Comparison of ENCODE assay signal across 21 cellular contexts in genomic region chr9:135920973-135921585, GRCh38. TPM values are rescaled to one million over a fixed set of nuclear protein-coding genes. Genes with fewer than 3 reads are reported as not detected.
A peak's percentile ranks its signal among the peaks of the same experiment; 100 is the strongest.
DNase-seq lines count a peak whose midpoint lies in the region; ATAC-seq and TF ChIP-seq lines count a peak whose summit lies in the region.
"Had no signal": no experiment of that assay in that cellular context is flagged by ENCODE, and none has a peak within 500 bp of the region (broad histone marks: within the 10 kb centered on the region; RNA-seq: fewer than 3 reads in every experiment).

No MANE protein-coding gene starts in this region.

- H3K4me1 Mint-ChIP-seq in nephron progenitor cell = peaks cover 8% of the 10 kb centered on the region
- H3K4me1 Mint-ChIP-seq: endodermal cell had no signal

- peaks cover 45% of the 10 kb centered on the region for H3K36me3 Mint-ChIP-seq in nephron progenitor cell (ENCODE audit: low read depth)

- TF ChIP-seq CTCF in heart left ventricle (IDR thresholded peaks at IDR 0.05) = no peak
- TF ChIP-seq CTCF in left ventricle myocardium inferior (IDR thresholded peaks at IDR 0.05; ENCODE audit: borderline replicate concordance) = no peak
- TF ChIP-seq CTCF in RWPE2 (IDR thresholded peaks at IDR 0.05; ENCODE audit: poor library complexity, severe bottlenecking) = no peak
- no peak for TF ChIP-seq CTCF in nephron progenitor cell (IDR thresholded peaks at IDR 0.05)

- H3K27me3 Mint-ChIP-seq in nephron progenitor cell (ENCODE audit: low read depth, poor library complexity) = no peaks in the 10 kb centered on the region
- H3K27me3 Mint-ChIP-seq: activated naive CD4-positive, alpha-beta T cell treated with anti-CD3 and anti-CD28 coated beads, Interleukin-2, amount 10 ng/mL, durations not matched to agents 7 days and 5 days had no signal

- intact Hi-C loops in heart left ventricle (cut with DNase I) (no loop called here), left ventricle myocardium inferior (cut with micrococcal nuclease) (no loop called here)

- no peak for TF ChIP-seq POLR2A in heart left ventricle (IDR thresholded peaks at IDR 0.05)

- no peak overlapping the region for H3K27ac ChIP-seq in heart left ventricle
- no peak overlapping the region for H3K27ac ChIP-seq in left ventricle myocardium inferior (replicated peaks)
- H3K27ac ChIP-seq in RWPE2 (ENCODE audit: poor library complexity, severe bottlenecking) = no peak overlapping the region
- H3K27ac ChIP-seq: BLaER1 treated with 17β-estradiol and CSF1 and Interleukin-3, amounts not matched to agents 10 nM and 100 nM; neutrophil had no signal

- 81 to 87% (median 82%) methylated on average over 20 to 24 of the region's 24 CpGs for WGBS in heart left ventricle, 4 donors

- no peak overlapping the region for H3K4me3 ChIP-seq in heart left ventricle
- H3K4me3 ChIP-seq in left ventricle myocardium inferior = no peak overlapping the region
- no peak overlapping the region for H3K4me3 ChIP-seq in RWPE2 (ENCODE audit: severe bottlenecking)
- H3K4me3 ChIP-seq: BLaER1 treated with 17β-estradiol and CSF1 and Interleukin-3, amounts not matched to agents 10 nM and 100 nM; GM12878; smooth muscle cell had no signal

- H3K27ac Mint-ChIP-seq in nephron progenitor cell = peak overlapping the region; percentile 57
- H3K27ac Mint-ChIP-seq: activated naive CD4-positive, alpha-beta T cell treated with anti-CD3 and anti-CD28 coated beads, Interleukin-2, amount 10 ng/mL, durations not matched to agents 7 days and 5 days; endodermal cell had no signal

- DNase-seq in heart left ventricle (no peak), left ventricle myocardium inferior (no peak), RWPE2 (ENCODE audit: low spot score) (no peak), nephron progenitor cell (no peak), middle frontal gyrus (ENCODE audit: extremely low spot score, low spot score) (no peak), NK-92 (lab: John Stamatoyannopoulos, UW; ENCODE audit: unreplicated experiment) (no peak), occipital lobe (lab: John Stamatoyannopoulos, UW) (no peak)
- DNase-seq: activated CD4-positive, alpha-beta T cell treated with anti-CD3 and anti-CD28 coated beads for 1 hour; activated naive CD4-positive, alpha-beta T cell treated with anti-CD3 and anti-CD28 coated beads, Interleukin-2, amount 10 ng/mL, durations not matched to agents 7 days and 5 days; activated T-cell treated with anti-CD3 and anti-CD28 coated beads, Interleukin-2, amount 50 U/mL, for 4 hours; amygdala; Caco-2; endodermal cell; mammary epithelial cell; NCI-H187; NCI-H226; NCI-H82 had no signal

- H3K36me3 ChIP-seq in heart left ventricle (peaks cover 0 to 36% (median 4%) of the 10 kb centered on the region in 9 donors), left ventricle myocardium inferior (peaks cover 31% of the 10 kb centered on the region), RWPE2 (ENCODE audit: low read depth) (peaks cover 8% of the 10 kb centered on the region)

- peak in 3 of 4 donors; percentile 19 to 49 (median 37) for ATAC-seq in heart left ventricle
- peak; percentile 22; the same call in 1 of the 3 replicates for ATAC-seq in RWPE2 (ENCODE audit: low read depth)
- ATAC-seq: activated T-cell treated with anti-CD3 and anti-CD28 coated beads, Interleukin-2, amount 50 U/mL, for 4 hours; GM12878 had no signal

- no peaks in the 10 kb centered on the region for H3K27me3 ChIP-seq in heart left ventricle
- no peaks in the 10 kb centered on the region for H3K27me3 ChIP-seq in left ventricle myocardium inferior (ENCODE audit: low read depth)
- no peaks in the 10 kb centered on the region for H3K27me3 ChIP-seq in RWPE2 (ENCODE audit: insufficient read depth, poor library complexity, severe bottlenecking)
- H3K27me3 ChIP-seq: BLaER1 treated with 17β-estradiol and CSF1 and Interleukin-3, amounts not matched to agents 10 nM and 100 nM; neutrophil had no signal

- peaks cover 34% of the 10 kb centered on the region for H3K9me3 Mint-ChIP-seq in nephron progenitor cell

- no peak overlapping the region for H3K4me3 Mint-ChIP-seq in nephron progenitor cell
- H3K4me3 Mint-ChIP-seq: activated naive CD4-positive, alpha-beta T cell treated with anti-CD3 and anti-CD28 coated beads, Interleukin-2, amount 10 ng/mL, durations not matched to agents 7 days and 5 days; activated T-cell treated with anti-CD3 and anti-CD28 coated beads, Interleukin-2, amount 50 U/mL, for 4 hours; endodermal cell had no signal

- H3K4me1 ChIP-seq in heart left ventricle (no peaks in the 10 kb centered on the region), left ventricle myocardium inferior (no peaks in the 10 kb centered on the region), RWPE2 (ENCODE audit: insufficient read depth, poor library complexity, severe bottlenecking) (no peaks in the 10 kb centered on the region)
- H3K4me1 ChIP-seq: Caco-2 had no signal

- peaks cover 0 to 36% (median 20%) of the 10 kb centered on the region in 12 donors for H3K9me3 ChIP-seq in heart left ventricle
- H3K9me3 ChIP-seq in left ventricle myocardium inferior (replicated peaks) = peaks cover 34% of the 10 kb centered on the region
- H3K9me3 ChIP-seq in RWPE2 (ENCODE audit: severe bottlenecking) = peaks cover 10% of the 10 kb centered on the region
- H3K9me3 ChIP-seq: neutrophil had no signal

RNA-seq across cellular contexts. Expression of gene CAMSAP1, which starts 13.7 kb away (rescaled TPM):
- 10 to 100 TPM; 15.6 to 38.3 (median 22.5) TPM for total RNA-seq in heart left ventricle
- polyA plus RNA-seq in heart left ventricle = 10 to 100 TPM; 10.9 to 19.0 TPM
- 20.0 TPM for total RNA-seq in left ventricle myocardium inferior
- 128 TPM for total RNA-seq in occipital lobe

RNA-seq across cellular contexts. Expression of gene UBAC1, which starts 40.1 kb away (rescaled TPM):
- total RNA-seq in heart left ventricle (100 to 1,000 TPM in 4 of 9 donors, 10 to 100 TPM in 5; 71.1 to 115 (median 87.6) TPM), left ventricle myocardium inferior (108 TPM), occipital lobe (32.8 TPM)
- 100 to 1,000 TPM; 100 to 140 TPM for polyA plus RNA-seq in heart left ventricle
